ENCODE assay signal across 1 cellular context in genomic region chr4:176276710-176277109, GRCh38.
TF ChIP-seq lines count a peak whose summit lies in the region.

No MANE protein-coding gene starts in this region.

TF ChIP-seq in HCT116, 20 proteins besides CTCF, POLR2A, EP300 and RAD21:
- TF ChIP-seq TCF7L2 (IDR thresholded peaks at IDR 0.05; ENCODE audit: borderline replicate concordance, extremely low read depth, insufficient read depth, insufficient read length) (no peak), EZH2phosphoT487 (IDR thresholded peaks at IDR 0.05; ENCODE audit: borderline replicate concordance) (no peak), YY1 (IDR thresholded peaks at IDR 0.05; ENCODE audit: extremely low read depth, insufficient replicate concordance, low read depth, low read length) (no peak), CBX3 (IDR thresholded peaks at IDR 0.05; ENCODE audit: low read depth) (no peak), ELF1 (IDR thresholded peaks at IDR 0.05; ENCODE audit: borderline replicate concordance, low read depth) (no peak), REST (IDR thresholded peaks at IDR 0.05; ENCODE audit: low read depth) (no peak), SP1 (IDR thresholded peaks at IDR 0.05; ENCODE audit: low read depth) (no peak)
